ENCODE assay signal across 22 cellular contexts in the genomic region with DNA sequence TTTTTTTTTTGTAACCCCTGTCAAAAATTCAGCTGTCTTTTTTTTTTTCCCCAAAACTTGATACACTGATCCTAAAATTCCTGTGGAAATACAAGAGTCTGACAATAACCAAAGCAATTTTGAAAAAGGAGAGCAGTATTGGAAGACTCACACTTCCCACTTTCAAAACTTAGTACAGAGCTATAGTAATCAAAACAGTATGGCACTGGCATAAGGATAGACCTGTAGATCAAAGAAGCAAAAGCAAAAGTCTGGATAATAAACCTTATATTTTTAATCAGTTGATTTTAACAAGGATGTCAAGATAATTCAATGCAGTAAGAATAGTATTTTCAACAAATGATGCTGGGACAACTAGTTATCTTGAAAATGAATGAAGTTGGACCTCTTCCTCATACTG.
"Had no signal": no experiment of that assay in that cellular context is flagged by ENCODE, and none has a peak within 500 bp of the region (broad histone marks: within the 10 kb centered on the region; RNA-seq: fewer than 3 reads in every experiment).

No MANE protein-coding gene starts in this region.

- H3K4me2 ChIP-seq: SK-N-SH had no signal

- H3K27me3 ChIP-seq: MG63 had no signal

- H3K27me3 Mint-ChIP-seq: IgD-negative memory B cell, T-cell had no signal

- DNase-seq: KBM-7, MG63, NCI-H1092, NCI-H1105 treated with DMSO at 0.1 percent for 48 hours, NCI-H1417 treated with DMSO at 0.1 percent for 48 hours, NCI-H146, NCI-H1694 treated with DMSO at 0.1 percent for 48 hours, NCI-H1930, NCI-H2081, NCI-H2107, NCI-H226, NCI-H446, NCI-H510A, NCI-H524 treated with DMSO at 0.1 percent for 48 hours, NCI-H69, NCI-H774, SHP77, SK-N-SH, SW 1271, T-cell had no signal

- H3K9ac ChIP-seq: SK-N-SH had no signal

- H3K9me2 ChIP-seq: SK-N-SH had no signal

- H3K27ac Mint-ChIP-seq: T-cell had no signal

- H3K4me3 Mint-ChIP-seq: IgD-negative memory B cell, T-cell had no signal

- ATAC-seq: Panc1, T-cell had no signal

- H3K9me3 ChIP-seq: MG63 had no signal

- H3K9me3 Mint-ChIP-seq: IgD-negative memory B cell, T-cell had no signal

- H3K4me3 ChIP-seq: MG63 had no signal
